In the genomic region with DNA sequence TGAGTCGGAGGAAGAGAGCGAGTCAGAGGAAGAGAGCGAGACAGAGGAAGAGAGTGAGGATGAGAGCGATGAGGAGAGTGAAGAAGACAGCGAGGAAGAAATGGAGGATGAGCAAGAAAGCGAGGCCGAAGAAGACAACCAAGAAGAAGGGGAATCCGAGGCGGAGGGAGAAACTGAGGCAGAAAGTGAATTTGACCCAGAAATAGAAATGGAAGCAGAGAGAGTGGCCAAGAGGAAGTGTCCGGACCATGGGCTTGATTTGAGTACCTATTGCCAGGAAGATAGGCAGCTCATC, we compare ENCODE assay signal across 8 cellular contexts. TPM values are rescaled to one million over a fixed set of nuclear protein-coding genes. Genes with fewer than 3 reads are reported as not detected.
DNase-seq lines count a peak whose midpoint lies in the region; ATAC-seq, FAIRE-seq and TF ChIP-seq lines count a peak whose summit lies in the region.

No MANE protein-coding gene starts in this region.

- H3K9me3 ChIP-seq in SK-N-SH (peaks cover 12% of the 10 kb centered on the region; the same call in 1 of the 2 replicates), kidney (ENCODE audit: control insufficient read depth in 1 of 2, low read length in 2 of 2) (peaks cover 6 to 18% of the 10 kb centered on the region in 2 donors), suprapubic skin (no peaks in the 10 kb centered on the region)

- H3K27me3 Mint-ChIP-seq in activated naive CD8-positive, alpha-beta T cell treated with anti-CD3 and anti-CD28 coated beads for 36 hours: no peaks in the 10 kb centered on the region

- peaks cover 33% of the 10 kb centered on the region for H3K4me1 Mint-ChIP-seq in activated naive CD8-positive, alpha-beta T cell treated with anti-CD3 and anti-CD28 coated beads for 36 hours

- peaks cover 34% of the 10 kb centered on the region for H3K9me3 Mint-ChIP-seq in activated naive CD8-positive, alpha-beta T cell treated with anti-CD3 and anti-CD28 coated beads for 36 hours

- TF ChIP-seq RAD21 in SK-N-SH (IDR thresholded peaks at IDR 0.05; ENCODE audit: low read length): no peak

- CTCF ChIA-PET in SK-N-SH (lab: Yijun Ruan, JAX): interaction anchor here (0.6 to 1.0 kb wide), 2 partner anchors 24 to 99 kb away, joined by 3 read pairs; no protein-coding TSS in a partner anchor

- H3K4me1 ChIP-seq in SK-N-SH (ENCODE audit: control insufficient read depth in 1 of 2, insufficient read depth in 2 of 2, low read depth in 1 of 2, low read length in 1 of 2): peaks cover 5 to 14% of the 10 kb centered on the region in 2 experiments; a peak in 2 of 4 replicates
- peaks cover 9 to 14% of the 10 kb centered on the region in 2 donors for H3K4me1 ChIP-seq in kidney (ENCODE audit: control insufficient read depth in 1 of 2, insufficient read depth in 1 of 2, low read depth in 1 of 2, low read length in 2 of 2)
- H3K4me1 ChIP-seq in suprapubic skin: peaks cover 29% of the 10 kb centered on the region

- POLR2A ChIA-PET in SK-N-SH (lab: Yijun Ruan, JAX): no interaction called here

- no peak for FAIRE-seq in kidney (lab: Jason Lieb, UNC)

- peak overlapping the region; percentile 96 for H3K27ac Mint-ChIP-seq in activated naive CD8-positive, alpha-beta T cell treated with anti-CD3 and anti-CD28 coated beads for 36 hours

- TF ChIP-seq CTCF in SK-N-SH (IDR thresholded peaks at IDR 0.05) (no peak), kidney (IDR thresholded peaks at IDR 0.05; ENCODE audit: borderline replicate concordance, extremely low read depth, insufficient read depth) (no peak), suprapubic skin (IDR thresholded peaks at IDR 0.05) (no peak)

- H3K9ac ChIP-seq in SK-N-SH (peak overlapping the region; percentile 86), kidney (ENCODE audit: low read length in 2 of 2) (peak overlapping the region in 1 of 2 donors; percentile 67)

- H3K27ac ChIP-seq in SK-N-SH (ENCODE audit: low read depth in 2 of 2, low read length in 1 of 2): peak overlapping the region; percentile 78 to 79; a peak in 2 of 4 replicates
- H3K27ac ChIP-seq in kidney (ENCODE audit: low read depth in 2 of 2, low read length in 2 of 2): peak overlapping the region; percentile 87 to 92
- peak overlapping the region; percentile 99 for H3K27ac ChIP-seq in suprapubic skin

- peaks cover 55% of the 10 kb centered on the region for H3K79me2 ChIP-seq in SK-N-SH (ENCODE audit: insufficient read depth)

- H3K4me3 ChIP-seq in SK-N-SH (ENCODE audit: low read depth in 2 of 2, low read length in 1 of 2): peak overlapping the region; percentile 68 to 69
- peak overlapping the region; percentile 86 to 93 for H3K4me3 ChIP-seq in kidney (ENCODE audit: low read length in 2 of 2)
- peak overlapping the region; percentile 95 for H3K4me3 ChIP-seq in suprapubic skin

- H3K36me3 Mint-ChIP-seq in activated naive CD8-positive, alpha-beta T cell treated with anti-CD3 and anti-CD28 coated beads for 36 hours: peaks cover 50% of the 10 kb centered on the region

- no peak for DNase-seq in SK-N-SH
- DNase-seq in activated naive CD8-positive, alpha-beta T cell treated with anti-CD3 and anti-CD28 coated beads for 36 hours: no peak
- DNase-seq in kidney: no peak
- no peak for DNase-seq in suprapubic skin (ENCODE audit: low spot score in 2 of 2)
- DNase-seq in cerebellum (ENCODE audit: low spot score): no peak

- 91% methylated on average over 10 of the region's 10 CpGs for WGBS in SK-N-SH (ENCODE audit: low lambda C conversion rate)
- WGBS in suprapubic skin: 87% methylated on average over 10 of the region's 10 CpGs

- TF ChIP-seq POLR2A in suprapubic skin (IDR thresholded peaks at IDR 0.05): no peak

- H3K27me3 ChIP-seq in SK-N-SH (ENCODE audit: insufficient read depth) (no peaks in the 10 kb centered on the region), suprapubic skin (no peaks in the 10 kb centered on the region)

- no peak for ATAC-seq in SK-N-SH treated with all-trans-retinoic acid at 6 μM for 48 hours
- ATAC-seq in HG02852 (IDR thresholded peaks at IDR 0.05; ENCODE audit: unreplicated experiment): no peak
- ATAC-seq in HG02571 (IDR thresholded peaks at IDR 0.05; ENCODE audit: unreplicated experiment): no peak

- H3K36me3 ChIP-seq in SK-N-SH (replicated peaks in 1 of 2; ENCODE audit: control insufficient read depth in 1 of 2, insufficient read depth in 2 of 2, low read length in 1 of 2): peaks cover 3 to 31% of the 10 kb centered on the region in 2 experiments
- peaks cover 0 to 4% of the 10 kb centered on the region in 2 donors for H3K36me3 ChIP-seq in kidney (ENCODE audit: control insufficient read depth in 1 of 2, insufficient read depth in 2 of 2, low read length in 2 of 2)
- H3K36me3 ChIP-seq in suprapubic skin: no peaks in the 10 kb centered on the region

- H3K9me2 ChIP-seq in SK-N-SH: no peaks in the 10 kb centered on the region

- peak overlapping the region; percentile 100; the same call in 1 of the 2 replicates for H2AFZ ChIP-seq in SK-N-SH (ENCODE audit: low read depth)

- intact Hi-C loops in kidney (cut with DNase I): no loop called here

- peak overlapping the region; percentile 94 for H3K4me2 ChIP-seq in SK-N-SH

- peak overlapping the region; percentile 88 for H3K4me3 Mint-ChIP-seq in activated naive CD8-positive, alpha-beta T cell treated with anti-CD3 and anti-CD28 coated beads for 36 hours

- H4K20me1 ChIP-seq in SK-N-SH (ENCODE audit: insufficient read depth): no peaks in the 10 kb centered on the region

- H3F3A ChIP-seq in SK-N-SH (replicated peaks; ENCODE audit: insufficient read depth): peaks cover 12% of the 10 kb centered on the region

- TF ChIP-seq EP300 in SK-N-SH (IDR thresholded peaks at IDR 0.05; ENCODE audit: borderline replicate concordance in 1 of 2, low read depth in 1 of 2, low read length in 1 of 2): no peak
- TF ChIP-seq EP300 in suprapubic skin (IDR thresholded peaks at IDR 0.05): no peak

TF ChIP-seq in SK-N-SH, 30 proteins besides CTCF, POLR2A, EP300 and RAD21 (continues in another document):
- TF ChIP-seq TCF12 (IDR thresholded peaks at IDR 0.05): no peak
- TF ChIP-seq, protein P1, sequence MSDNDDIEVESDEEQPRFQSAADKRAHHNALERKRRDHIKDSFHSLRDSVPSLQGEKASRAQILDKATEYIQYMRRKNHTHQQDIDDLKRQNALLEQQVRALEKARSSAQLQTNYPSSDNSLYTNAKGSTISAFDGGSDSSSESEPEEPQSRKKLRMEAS (IDR thresholded peaks at IDR 0.05; ENCODE audit: low read depth): no peak
- TF ChIP-seq SMC3 (IDR thresholded peaks at IDR 0.05; ENCODE audit: low read depth, low read length): no peak
- TF ChIP-seq MXI1 (IDR thresholded peaks at IDR 0.05; ENCODE audit: low read depth, low read length): no peak
- no peak for TF ChIP-seq TEAD4 (IDR thresholded peaks at IDR 0.05; ENCODE audit: borderline replicate concordance, insufficient read depth)
- no peak for TF ChIP-seq POLR2AphosphoS5 (IDR thresholded peaks at IDR 0.05; ENCODE audit: low read depth, low read length)
- TF ChIP-seq, protein P2, sequence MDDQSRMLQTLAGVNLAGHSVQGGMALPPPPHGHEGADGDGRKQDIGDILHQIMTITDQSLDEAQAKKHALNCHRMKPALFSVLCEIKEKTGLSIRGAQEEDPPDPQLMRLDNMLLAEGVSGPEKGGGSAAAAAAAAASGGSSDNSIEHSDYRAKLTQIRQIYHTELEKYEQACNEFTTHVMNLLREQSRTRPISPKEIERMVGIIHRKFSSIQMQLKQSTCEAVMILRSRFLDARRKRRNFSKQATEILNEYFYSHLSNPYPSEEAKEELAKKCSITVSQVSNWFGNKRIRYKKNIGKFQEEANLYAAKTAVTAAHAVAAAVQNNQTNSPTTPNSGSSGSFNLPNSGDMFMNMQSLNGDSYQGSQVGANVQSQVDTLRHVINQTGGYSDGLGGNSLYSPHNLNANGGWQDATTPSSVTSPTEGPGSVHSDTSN (IDR thresholded peaks at IDR 0.05): no peak
- TF ChIP-seq FOXJ3 (CRISPR knock-in tag; IDR thresholded peaks at IDR 0.05): no peak

TF ChIP-seq in SK-N-SH treated with all-trans-retinoic acid at 6 μM for 48 hours, 23 proteins besides CTCF, POLR2A, EP300 and RAD21:
- TF ChIP-seq ZFP30 (CRISPR knock-in tag; IDR thresholded peaks at IDR 0.05) (no peak), OSR1 (CRISPR knock-in tag; IDR thresholded peaks at IDR 0.05) (no peak), ISL1 (CRISPR knock-in tag; IDR thresholded peaks at IDR 0.05) (no peak), PPARA (CRISPR knock-in tag; IDR thresholded peaks at IDR 0.05; ENCODE audit: borderline replicate concordance) (no peak)

RNA-seq across cellular contexts. Expression of a gene that starts 0.8 kb away (rescaled TPM):
- 34.1 and 45.8 TPM in 2 replicates for polyA plus RNA-seq in SK-N-SH (2012; rRNA removed)
- 36.7 and 41.3 TPM in 2 replicates for polyA plus RNA-seq in SK-N-SH (2012; cell fraction: cytosol; rRNA removed)
- 47.3 and 58.5 TPM in 2 replicates for polyA plus RNA-seq in SK-N-SH (2012; cell fraction: nucleus; rRNA removed)
- total RNA-seq in activated naive CD8-positive, alpha-beta T cell treated with anti-CD3 and anti-CD28 coated beads for 36 hours: 10 to 100 TPM; 40.9 to 41.1 TPM
- total RNA-seq in kidney: 88.9 TPM
- 14.5 TPM for polyA plus RNA-seq in kidney (ENCODE audit: insufficient read depth, low read depth, low replicate concordance)
- 10 to 100 TPM; 21.3 to 55.7 (median 31.3) TPM for total RNA-seq in suprapubic skin
- 19.9 TPM for total RNA-seq in cerebellum

RNA-seq across cellular contexts. Expression of a gene that starts 45.1 kb away (rescaled TPM):
- polyA plus RNA-seq in SK-N-SH (2012; rRNA removed) (29.8 and 34.5 TPM in 2 replicates), kidney (ENCODE audit: insufficient read depth, low read depth, low replicate concordance) (4.2 TPM)
- 20.3 and 27.2 TPM in 2 replicates for polyA plus RNA-seq in SK-N-SH (2012; cell fraction: cytosol; rRNA removed)
- 47.0 and 55.9 TPM in 2 replicates for polyA plus RNA-seq in SK-N-SH (2012; cell fraction: nucleus; rRNA removed)
- 1 to 10 TPM; 2.5 to 3.8 TPM for total RNA-seq in activated naive CD8-positive, alpha-beta T cell treated with anti-CD3 and anti-CD28 coated beads for 36 hours
- total RNA-seq in kidney (7.9 TPM), suprapubic skin (10 to 100 TPM; 16.8 to 29.9 (median 22.9) TPM), cerebellum (17.2 TPM)
